ENCODE assay signal across 9 cellular contexts in the genomic region with DNA sequence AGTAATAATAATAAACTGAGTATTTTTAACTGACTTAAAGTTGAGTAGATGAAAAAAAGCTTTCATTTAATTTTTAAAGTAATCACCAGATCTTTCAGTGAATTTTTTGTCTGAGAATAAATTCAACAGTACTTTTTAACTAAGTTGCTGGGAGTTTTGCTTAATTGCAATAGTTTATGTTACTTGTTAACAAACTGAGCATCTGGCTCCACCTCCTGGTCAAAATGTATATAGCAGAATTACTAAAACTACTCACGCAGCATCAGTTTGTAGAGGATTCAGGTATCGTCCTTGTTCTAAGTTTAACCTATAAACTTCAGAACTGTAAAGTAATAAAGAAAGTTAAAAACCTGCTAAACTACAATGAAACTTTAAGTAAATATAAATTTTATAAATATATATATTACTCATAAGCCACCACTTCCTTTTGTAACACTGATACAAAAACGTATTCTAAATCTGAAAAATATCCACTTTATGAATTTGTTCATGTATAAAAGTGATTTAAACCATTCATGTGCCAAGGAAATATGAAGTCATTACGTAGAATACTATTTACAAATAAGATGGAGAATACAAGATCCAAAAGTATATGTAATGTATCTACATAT. TPM values are rescaled to one million over a fixed set of nuclear protein-coding genes. Genes with fewer than 3 reads are reported as not detected.
DNase-seq lines count a peak whose midpoint lies in the region; ATAC-seq, FAIRE-seq and TF ChIP-seq lines count a peak whose summit lies in the region.
"Had no signal": no experiment of that assay in that cellular context is flagged by ENCODE, and none has a peak within 500 bp of the region (broad histone marks: within the 10 kb centered on the region; RNA-seq: fewer than 3 reads in every experiment).

No MANE protein-coding gene starts in this region.

- peaks cover 3 to 11% of the 10 kb centered on the region in 2 experiments for H3K36me3 ChIP-seq in endothelial cell of umbilical vein (ENCODE audit: control insufficient read depth in 2 of 2, extremely low read depth in 1 of 2, insufficient read depth in 2 of 2, low read length in 2 of 2)
- H3K36me3 ChIP-seq in neural progenitor cell: peaks cover 8% of the 10 kb centered on the region

- H3K9me3 ChIP-seq in endothelial cell of umbilical vein (replicated peaks; ENCODE audit: control insufficient read depth, insufficient read depth, low read length) (no peaks in the 10 kb centered on the region), neural progenitor cell (ENCODE audit: low read depth) (no peaks in the 10 kb centered on the region)

- H3K79me2 ChIP-seq in endothelial cell of umbilical vein (ENCODE audit: control insufficient read depth, insufficient read depth, low read length) (no peaks in the 10 kb centered on the region), neural progenitor cell (ENCODE audit: low read depth) (no peaks in the 10 kb centered on the region)

- ATAC-seq in GM21717 (IDR thresholded peaks at IDR 0.05; ENCODE audit: unreplicated experiment): no peak

- H3K27ac Mint-ChIP-seq in activated CD4-positive, alpha-beta T cell treated with anti-CD3 and anti-CD28 coated beads, Interleukin-2, amount 10 ng/mL, durations not matched to agents 7 days and 5 days: no peak overlapping the region
- no peak overlapping the region for H3K27ac Mint-ChIP-seq in neural progenitor cell
- H3K27ac Mint-ChIP-seq: activated naive CD8-positive, alpha-beta T cell had no signal

- H4K20me1 ChIP-seq in endothelial cell of umbilical vein (replicated peaks; ENCODE audit: control insufficient read depth, extremely low read depth, insufficient read depth, low read length) (no peaks in the 10 kb centered on the region), neural progenitor cell (ENCODE audit: low read depth) (no peaks in the 10 kb centered on the region)

- intact Hi-C loops in endothelial cell of umbilical vein (cut with micrococcal nuclease): loop anchor here (2.0 to 5.0 kb wide), 2 partner anchors 526 to 596 kb away; no protein-coding TSS in a partner anchor

- H3K4me2 ChIP-seq in endothelial cell of umbilical vein (ENCODE audit: insufficient read depth, low read length) (no peak overlapping the region), neural progenitor cell (no peak overlapping the region)

- dilution Hi-C loops in endothelial cell of umbilical vein (cut with MboI; ENCODE audit: extremely low pct_ligation_motif_present, low sequenced_read_pairs): no loop called here

- H2AFZ ChIP-seq in endothelial cell of umbilical vein (ENCODE audit: low read depth, low read length) (no peak overlapping the region), neural progenitor cell (replicated peaks) (no peak overlapping the region)

- peak; percentile 69 for DNase-seq in activated CD4-positive, alpha-beta T cell treated with anti-CD3 and anti-CD28 coated beads, Interleukin-2, amount 10 ng/mL, durations not matched to agents 7 days and 5 days
- DNase-seq in activated CD4-positive, alpha-beta T cell treated with anti-CD3 and anti-CD28 coated beads, Interleukin-2, amount 50 U/mL, for 4 hours: no peak
- DNase-seq in Kasumi-1 (lab: John Stamatoyannopoulos, UW): peak; percentile 70 to 78
- peak; percentile 63 for DNase-seq in RPMI7951 (ENCODE audit: low read depth)
- peak; percentile 82 for DNase-seq in endothelial cell of umbilical vein (ENCODE audit: low read depth, low spot score)
- peak; percentile 73 for DNase-seq in neural progenitor cell (ENCODE audit: low spot score)
- DNase-seq in stimulated activated CD8-positive, alpha-beta memory T cell treated with anti-CD3 and anti-CD28 coated beads, Interleukin-4, amount 100 ng/mL, for 48 hours: no peak

- no peaks in the 10 kb centered on the region for H3K9me1 ChIP-seq in endothelial cell of umbilical vein (replicated peaks; ENCODE audit: control insufficient read depth, extremely low read depth, insufficient read depth, low read length)

- H3K4me3 ChIP-seq in endothelial cell of umbilical vein (replicated peaks in 1 of 3; ENCODE audit: insufficient read depth in 1 of 3, low read depth in 1 of 3, low read length in 3 of 3): no peak overlapping the region
- no peak overlapping the region for H3K4me3 ChIP-seq in neural progenitor cell

- no peak overlapping the region for H3K27ac ChIP-seq in endothelial cell of umbilical vein (ENCODE audit: insufficient read depth, low read depth, low read length)
- H3K27ac ChIP-seq in neural progenitor cell: no peak overlapping the region

- POLR2A ChIA-PET in activated CD4-positive, alpha-beta T cell treated with anti-CD3 and anti-CD28 coated beads, Interleukin-2, amount 10 ng/mL, durations not matched to agents 7 days and 5 days (lab: Charles Lee): no interaction called here
- POLR2A ChIA-PET in endothelial cell of umbilical vein (lab: Charles Lee): no interaction called here

- H3K36me3 Mint-ChIP-seq in activated CD4-positive, alpha-beta T cell treated with anti-CD3 and anti-CD28 coated beads, Interleukin-2, amount 10 ng/mL, durations not matched to agents 7 days and 5 days (ENCODE audit: low read depth): peaks cover 31% of the 10 kb centered on the region
- H3K36me3 Mint-ChIP-seq in neural progenitor cell: peaks cover 4% of the 10 kb centered on the region
- H3K36me3 Mint-ChIP-seq: activated naive CD8-positive, alpha-beta T cell had no signal

- no peaks in the 10 kb centered on the region for H3K27me3 Mint-ChIP-seq in activated CD4-positive, alpha-beta T cell treated with anti-CD3 and anti-CD28 coated beads, Interleukin-2, amount 10 ng/mL, durations not matched to agents 7 days and 5 days
- peaks cover 2% of the 10 kb centered on the region for H3K27me3 Mint-ChIP-seq in neural progenitor cell (ENCODE audit: insufficient read depth, low read depth)
- H3K27me3 Mint-ChIP-seq: activated naive CD8-positive, alpha-beta T cell had no signal

- H3K27me3 ChIP-seq in endothelial cell of umbilical vein (ENCODE audit: control insufficient read depth in 2 of 2, insufficient read depth in 2 of 2, low read length in 2 of 2) (no peaks in the 10 kb centered on the region), neural progenitor cell (no peaks in the 10 kb centered on the region)

- no TSS peak for BruUV-seq in endothelial cell of umbilical vein (replicated peaks; lab: Mats Ljungman, UMichigan)

- H3K4me3 Mint-ChIP-seq in activated CD4-positive, alpha-beta T cell treated with anti-CD3 and anti-CD28 coated beads, Interleukin-2, amount 10 ng/mL, durations not matched to agents 7 days and 5 days: no peak overlapping the region
- no peak overlapping the region for H3K4me3 Mint-ChIP-seq in neural progenitor cell
- H3K4me3 Mint-ChIP-seq: activated naive CD8-positive, alpha-beta T cell had no signal

- no peaks in the 10 kb centered on the region for H3K9me3 Mint-ChIP-seq in activated CD4-positive, alpha-beta T cell treated with anti-CD3 and anti-CD28 coated beads, Interleukin-2, amount 10 ng/mL, durations not matched to agents 7 days and 5 days
- no peaks in the 10 kb centered on the region for H3K9me3 Mint-ChIP-seq in neural progenitor cell

- H3K9ac ChIP-seq in endothelial cell of umbilical vein (replicated peaks; ENCODE audit: extremely low read depth, insufficient read depth, low read length): no peak overlapping the region
- H3K9ac ChIP-seq in neural progenitor cell: no peak overlapping the region

- peak; percentile 32 to 39 for TF ChIP-seq CTCF in endothelial cell of umbilical vein (IDR thresholded peaks at IDR 0.05; ENCODE audit: extremely low read depth in 1 of 2, insufficient read depth in 1 of 2, low read depth in 1 of 2, low read length in 2 of 2)
- TF ChIP-seq CTCF in neural progenitor cell (IDR thresholded peaks at IDR 0.05): peak; percentile 82

- peak; percentile 48 for FAIRE-seq in endothelial cell of umbilical vein (lab: Jason Lieb, UNC)

- H3F3A ChIP-seq in neural progenitor cell (ENCODE audit: low read depth): peaks cover 5% of the 10 kb centered on the region

- no peaks in the 10 kb centered on the region for H3K4me1 ChIP-seq in endothelial cell of umbilical vein (ENCODE audit: control insufficient read depth, extremely low read depth, insufficient read depth, low read length)
- no peaks in the 10 kb centered on the region for H3K4me1 ChIP-seq in neural progenitor cell

- CTCF ChIA-PET in activated CD4-positive, alpha-beta T cell treated with anti-CD3 and anti-CD28 coated beads, Interleukin-2, amount 10 ng/mL, durations not matched to agents 7 days and 5 days (lab: Charles Lee): interaction anchor here (0.6 to 1.4 kb wide), 2 partner anchors 14 to 233 kb away, joined by 3 to 4 read pairs; no protein-coding TSS in a partner anchor
- CTCF ChIA-PET in endothelial cell of umbilical vein (lab: Charles Lee): interaction anchor here (0.9 to 1.5 kb wide), 2 partner anchors 596 kb away, joined by 3 to 5 read pairs; no protein-coding TSS in a partner anchor

- H3K4me1 Mint-ChIP-seq in activated CD4-positive, alpha-beta T cell treated with anti-CD3 and anti-CD28 coated beads, Interleukin-2, amount 10 ng/mL, durations not matched to agents 7 days and 5 days: no peaks in the 10 kb centered on the region
- H3K4me1 Mint-ChIP-seq in neural progenitor cell: no peaks in the 10 kb centered on the region

- no peak for TF ChIP-seq POLR2A in endothelial cell of umbilical vein (IDR thresholded peaks at IDR 0.05; ENCODE audit: low read depth, low read length)

RNA-seq across cellular contexts. Expression of gene NOL10, which starts 21.3 kb away (rescaled TPM):
- total RNA-seq in activated CD4-positive, alpha-beta T cell treated with anti-CD3 and anti-CD28 coated beads, Interleukin-2, amount 10 ng/mL, durations not matched to agents 7 days and 5 days: 10 to 100 TPM; 24.8 to 28.2 TPM
- 39.5 and 39.9 TPM in 2 replicates for total RNA-seq in RPMI7951 (2014; rRNA removed; shearing (Covaris generic))
- total RNA-seq in endothelial cell of umbilical vein: 25.7 and 28.1 TPM in 2 replicates
- polyA plus RNA-seq in endothelial cell of umbilical vein: 8.3 and 12.6 TPM in 2 replicates
- 12.2 and 12.9 TPM in 2 replicates for polyA plus RNA-seq in endothelial cell of umbilical vein (2011; cell fraction: cytosol; rRNA removed)
- 15.3 and 19.6 TPM in 2 replicates for polyA plus RNA-seq in endothelial cell of umbilical vein (2011; cell fraction: nucleus; rRNA removed)
- polyA plus RNA-seq in endothelial cell of umbilical vein (2012): 24.5 and 30.7 TPM in 2 replicates
- polyA minus RNA-seq in endothelial cell of umbilical vein: 27.3 and 30.0 TPM in 2 replicates
- polyA minus RNA-seq in endothelial cell of umbilical vein (2011; cell fraction: cytosol; rRNA and poly(A)+ RNA removed): 26.8 TPM
- polyA minus RNA-seq in endothelial cell of umbilical vein (2011; cell fraction: nucleus; rRNA and poly(A)+ RNA removed): 25.5 and 35.6 TPM in 2 replicates
- total RNA-seq in neural progenitor cell (ENCODE audit: low replicate concordance): 28.5 and 41.9 TPM in 2 replicates

RNA-seq across cellular contexts. Expression of gene ATP6V1C2, which starts 52.9 kb away (rescaled TPM):
- not detected for total RNA-seq in activated CD4-positive, alpha-beta T cell treated with anti-CD3 and anti-CD28 coated beads, Interleukin-2, amount 10 ng/mL, durations not matched to agents 7 days and 5 days
- total RNA-seq in RPMI7951 (2014; rRNA removed; shearing (Covaris generic)): 0.10 and 0.12 TPM in 2 replicates
- 0.13 TPM in 1 of 2 replicates, not detected in the other for total RNA-seq in endothelial cell of umbilical vein
- polyA plus RNA-seq in endothelial cell of umbilical vein: 0.03 and 0.05 TPM in 2 replicates
- 0.03 TPM in 1 of 2 replicates, not detected in the other for polyA plus RNA-seq in endothelial cell of umbilical vein (2011; cell fraction: cytosol; rRNA removed)
- 0.17 and 0.52 TPM in 2 replicates for polyA plus RNA-seq in endothelial cell of umbilical vein (2011; cell fraction: nucleus; rRNA removed)
- polyA plus RNA-seq in endothelial cell of umbilical vein (2012): 1.8 and 2.3 TPM in 2 replicates
- not detected in 2 replicates for polyA minus RNA-seq in endothelial cell of umbilical vein
- polyA minus RNA-seq in endothelial cell of umbilical vein (2011; cell fraction: cytosol; rRNA and poly(A)+ RNA removed): 3.2 TPM
- not detected in 2 replicates for polyA minus RNA-seq in endothelial cell of umbilical vein (2011; cell fraction: nucleus; rRNA and poly(A)+ RNA removed)
- total RNA-seq in neural progenitor cell (ENCODE audit: low replicate concordance): 0.11 and 0.19 TPM in 2 replicates

Comparison
In these comparisons a context has a peak if more than half of its experiments do, and no peak if none do; other contexts are left out.
1. DNase-seq: peak in activated CD4-positive, alpha-beta T cell treated with anti-CD3 and anti-CD28 coated beads, Interleukin-2, amount 10 ng/mL, durations not matched to agents 7 days and 5 days (single experiment), Kasumi-1 (2 of 2), RPMI7951 (single experiment), endothelial cell of umbilical vein (single experiment) and neural progenitor cell (single experiment); none in activated CD4-positive, alpha-beta T cell treated with anti-CD3 and anti-CD28 coated beads, Interleukin-2, amount 50 U/mL, for 4 hours (0 of 2) and stimulated activated CD8-positive, alpha-beta memory T cell treated with anti-CD3 and anti-CD28 coated beads, Interleukin-4, amount 100 ng/mL, for 48 hours (single experiment).